23 cellular contexts compared by ENCODE assay signal in the genomic region with DNA sequence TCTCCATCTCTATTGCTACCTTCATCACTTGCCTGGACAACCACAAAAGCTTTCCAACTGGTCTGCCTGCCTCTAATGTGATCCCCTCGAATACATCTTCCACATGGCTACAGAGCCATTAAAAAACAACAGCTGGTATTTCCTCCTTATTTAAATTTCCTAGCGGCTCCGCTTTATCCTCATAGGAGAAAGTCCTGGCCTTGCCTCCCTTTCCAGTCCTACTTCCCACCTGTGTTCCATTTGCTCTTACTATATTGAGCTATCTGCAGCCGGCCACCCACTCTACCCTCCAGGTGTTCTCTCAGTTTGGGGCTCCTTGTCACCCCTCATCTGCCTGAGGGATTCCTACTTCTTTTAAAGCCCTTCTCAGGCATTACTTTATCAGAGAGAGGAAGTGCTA.
"Had no signal": no experiment of that assay in that cellular context is flagged by ENCODE, and none has a peak within 500 bp of the region (broad histone marks: within the 10 kb centered on the region; RNA-seq: fewer than 3 reads in every experiment).

No MANE protein-coding gene starts in this region.

- H3K4me3 Mint-ChIP-seq: activated CD4-positive, alpha-beta memory T cell treated with anti-CD3 and anti-CD28 coated beads for 36 hours; activated CD4-positive, alpha-beta T cell treated with anti-CD3 and anti-CD28 coated beads, Interleukin-2, amount 10 ng/mL, durations not matched to agents 7 days and 5 days; activated naive CD4-positive, alpha-beta T cell treated with anti-CD3 and anti-CD28 coated beads for 36 hours; activated naive CD8-positive, alpha-beta T cell treated with anti-CD3 and anti-CD28 coated beads, Interleukin-2, amount 10 ng/mL, durations not matched to agents 7 days and 5 days; activated T-helper 17 cell treated with anti-CD3 and anti-CD28 coated beads, Interleukin-2, amount 50 U/mL, for 72 hours; T-helper 17 cell had no signal

- H3K27ac Mint-ChIP-seq: activated CD4-positive, alpha-beta memory T cell treated with anti-CD3 and anti-CD28 coated beads for 36 hours; activated CD4-positive, alpha-beta T cell treated with anti-CD3 and anti-CD28 coated beads, Interleukin-2, amount 10 ng/mL, durations not matched to agents 7 days and 5 days; activated naive CD4-positive, alpha-beta T cell treated with anti-CD3 and anti-CD28 coated beads for 36 hours; activated naive CD8-positive, alpha-beta T cell treated with anti-CD3 and anti-CD28 coated beads, Interleukin-2, amount 10 ng/mL, durations not matched to agents 7 days and 5 days; activated T-helper 17 cell treated with anti-CD3 and anti-CD28 coated beads, Interleukin-2, amount 50 U/mL, for 72 hours; T-helper 17 cell had no signal

- H3K27me3 ChIP-seq: adrenal gland, breast epithelium had no signal

- H3K4me1 ChIP-seq: breast epithelium had no signal

- H3K4me3 ChIP-seq: adrenal gland, breast epithelium had no signal

- H3K9me3 ChIP-seq: adrenal gland, breast epithelium had no signal

- H3K27ac ChIP-seq: adrenal gland, breast epithelium, KMS-11 had no signal

- H3K4me1 Mint-ChIP-seq: activated T-helper 17 cell treated with anti-CD3 and anti-CD28 coated beads, Interleukin-2, amount 50 U/mL, for 72 hours had no signal

- ATAC-seq: activated T-helper 17 cell treated with anti-CD3 and anti-CD28 coated beads, Interleukin-2, amount 50 U/mL, for 72 hours; T-helper 17 cell had no signal

- H3K9me3 Mint-ChIP-seq: activated CD4-positive, alpha-beta memory T cell treated with anti-CD3 and anti-CD28 coated beads for 36 hours; activated CD4-positive, alpha-beta T cell treated with anti-CD3 and anti-CD28 coated beads, Interleukin-2, amount 10 ng/mL, durations not matched to agents 7 days and 5 days; activated naive CD4-positive, alpha-beta T cell treated with anti-CD3 and anti-CD28 coated beads for 36 hours; activated naive CD8-positive, alpha-beta T cell treated with anti-CD3 and anti-CD28 coated beads, Interleukin-2, amount 10 ng/mL, durations not matched to agents 7 days and 5 days; activated T-helper 17 cell treated with anti-CD3 and anti-CD28 coated beads, Interleukin-2, amount 50 U/mL, for 72 hours had no signal

- DNase-seq: activated CD4-positive, alpha-beta memory T cell treated with anti-CD3 and anti-CD28 coated beads for 36 hours; activated CD4-positive, alpha-beta T cell treated with anti-CD3 and anti-CD28 coated beads, Interleukin-2, amount 10 ng/mL, durations not matched to agents 7 days and 5 days; activated CD4-positive, CD25-positive, alpha-beta regulatory T cell; activated gamma-delta T cell; activated naive CD4-positive, alpha-beta T cell treated with anti-CD3 and anti-CD28 coated beads for 36 hours; activated naive CD8-positive, alpha-beta T cell treated with anti-CD3 and anti-CD28 coated beads, Interleukin-2, amount 10 ng/mL, durations not matched to agents 7 days and 5 days; activated T-cell treated with anti-CD3 and anti-CD28 coated beads for 4 hours; activated T-cell treated with anti-CD3 and anti-CD28 coated beads, Interleukin-2, amount 50 U/mL, for 48 hours; adrenal gland; aorta; caudate nucleus; NCI-H1092; NCI-H1417; NCI-H1930; NCI-H345; NCI-H510A; NCI-H748 treated with DMSO at 0.1 percent for 48 hours; SIG-M5; T-helper 17 cell; T-helper 9 cell had no signal

- H3K4me2 ChIP-seq: KMS-11 had no signal

- H3K36me3 ChIP-seq: adrenal gland, breast epithelium had no signal

- H3K27me3 Mint-ChIP-seq: activated CD4-positive, alpha-beta memory T cell treated with anti-CD3 and anti-CD28 coated beads for 36 hours; activated CD4-positive, alpha-beta T cell treated with anti-CD3 and anti-CD28 coated beads, Interleukin-2, amount 10 ng/mL, durations not matched to agents 7 days and 5 days; activated naive CD8-positive, alpha-beta T cell treated with anti-CD3 and anti-CD28 coated beads, Interleukin-2, amount 10 ng/mL, durations not matched to agents 7 days and 5 days; activated T-helper 17 cell treated with anti-CD3 and anti-CD28 coated beads, Interleukin-2, amount 50 U/mL, for 72 hours had no signal

- H3K36me3 Mint-ChIP-seq: activated CD4-positive, alpha-beta memory T cell treated with anti-CD3 and anti-CD28 coated beads for 36 hours had no signal
